In the genomic region with DNA sequence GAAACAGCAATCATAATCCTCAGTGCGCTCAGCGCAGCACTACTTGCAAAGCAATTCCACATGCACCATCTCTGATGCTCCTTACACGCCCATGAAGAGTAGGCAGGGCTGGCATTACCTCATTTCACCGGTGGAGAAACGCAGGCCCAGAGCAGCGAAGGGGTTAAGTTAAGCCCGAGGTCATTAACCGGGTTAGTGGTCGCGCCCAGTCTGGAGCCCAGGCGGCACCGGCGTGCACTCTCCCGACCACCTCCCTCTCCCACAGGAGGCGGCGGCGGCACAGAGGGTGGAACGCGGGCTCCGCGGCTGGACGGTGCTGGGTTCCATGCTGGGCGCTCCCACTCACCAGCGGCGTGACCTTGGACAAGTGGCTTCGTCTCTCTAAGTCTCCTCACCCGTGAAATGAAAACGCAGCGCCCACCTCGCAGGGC, we compare ENCODE assay signal across 8 cellular contexts. TPM values are rescaled to one million over a fixed set of nuclear protein-coding genes. Genes with fewer than 3 reads are reported as not detected.
A peak's percentile ranks its signal among the peaks of the same experiment; 100 is the strongest.
DNase-seq lines count a peak whose midpoint lies in the region; ATAC-seq and TF ChIP-seq lines count a peak whose summit lies in the region.

No MANE protein-coding gene starts in this region.

- H3K27ac Mint-ChIP-seq in central memory CD8-positive, alpha-beta T cell (ENCODE audit: low read depth): peak overlapping the region; percentile 65

- H3K4me1 ChIP-seq in right lobe of liver (peaks cover 0 to 31% (median 10%) of the 10 kb centered on the region in 4 donors), thyroid gland (peaks cover 27 to 40% of the 10 kb centered on the region in 2 donors)

- TF ChIP-seq CTCF in right lobe of liver (IDR thresholded peaks at IDR 0.05): no peak
- no peak for TF ChIP-seq CTCF in thyroid gland (IDR thresholded peaks at IDR 0.05)

- H3K4me3 Mint-ChIP-seq in central memory CD8-positive, alpha-beta T cell: peak overlapping the region; percentile 83

- H3K9me3 ChIP-seq in right lobe of liver: no peaks in the 10 kb centered on the region
- H3K9me3 ChIP-seq in thyroid gland: no peaks in the 10 kb centered on the region

- H3K27me3 ChIP-seq in right lobe of liver (no peaks in the 10 kb centered on the region), thyroid gland (no peaks in the 10 kb centered on the region)

- intact Hi-C loops in right lobe of liver (cut with DNase I): no loop called here
- intact Hi-C loops in thyroid gland (cut with DNase I): no loop called here

- peaks cover 34% of the 10 kb centered on the region for H3K4me1 Mint-ChIP-seq in central memory CD8-positive, alpha-beta T cell

- TF ChIP-seq POLR2A in right lobe of liver (IDR thresholded peaks at IDR 0.05) (no peak), thyroid gland (IDR thresholded peaks at IDR 0.05) (no peak)

- WGBS in right lobe of liver (ENCODE audit: insufficient coverage, low coverage, low lambda C conversion rate, missing lambda C conversion rate): 4% methylated on average over 7 of the region's 30 CpGs
- WGBS in thyroid gland, 2 donors: 5% methylated on average over 6 to 10 of the region's 30 CpGs

- no peaks in the 10 kb centered on the region for H3K9me3 Mint-ChIP-seq in central memory CD8-positive, alpha-beta T cell

- H3K27me3 Mint-ChIP-seq in central memory CD8-positive, alpha-beta T cell: peaks cover 4% of the 10 kb centered on the region

- DNase-seq in AG20443 (ENCODE audit: low spot score) (peak; percentile 26), NCI-H2227 treated with DMSO at 0.1 percent for 48 hours (lab: John Stamatoyannopoulos, UW) (peak; percentile 37), right lobe of liver (no peak), thyroid gland (peak; percentile 15 to 27), NCI-H1092 treated with DMSO at 0.1 percent for 48 hours (lab: John Stamatoyannopoulos, UW) (no peak), CD1c-positive myeloid dendritic cell (ENCODE audit: extremely low spot score) (no peak)
- no peak for DNase-seq in central memory CD8-positive, alpha-beta T cell (ENCODE audit: low spot score in 2 of 2)

- H3K4me3 ChIP-seq in right lobe of liver (peak overlapping the region; percentile 83 to 99 (median 93)), thyroid gland (replicated peaks in 1 of 3) (peak overlapping the region; percentile 53 to 95 (median 81))

- H3K36me3 ChIP-seq in right lobe of liver (peaks cover 0 to 12% (median 4%) of the 10 kb centered on the region in 4 donors), thyroid gland (peaks cover 5 to 10% of the 10 kb centered on the region in 2 donors)

- ATAC-seq in GM19463 (IDR thresholded peaks at IDR 0.05; ENCODE audit: unreplicated experiment): peak; percentile 2
- peak; percentile 0 for ATAC-seq in central memory CD8-positive, alpha-beta T cell (replicated peaks; ENCODE audit: extremely low read depth, poor library complexity, severe bottlenecking)
- ATAC-seq in right lobe of liver: peak in 3 of 4 donors; percentile 0 to 3 (median 0)

- H3K27ac ChIP-seq in right lobe of liver (peak overlapping the region; percentile 80 to 91 (median 90)), thyroid gland (peak overlapping the region; percentile 71 to 94 (median 94))

- H3K36me3 Mint-ChIP-seq in central memory CD8-positive, alpha-beta T cell (ENCODE audit: insufficient read depth): peaks cover 13% of the 10 kb centered on the region

RNA-seq across cellular contexts. Expression of a gene that starts 0.5 kb away (rescaled TPM):
- 10 to 100 TPM; 33.4 to 48.8 (median 43.9) TPM for total RNA-seq in right lobe of liver
- total RNA-seq in thyroid gland: 100 to 1,000 TPM in 1 of 4 donors, 10 to 100 TPM in 3; 71.8 to 114 (median 78.8) TPM

RNA-seq across cellular contexts. Expression of a gene that starts 3.2 kb away (rescaled TPM):
- total RNA-seq in right lobe of liver (10 to 100 TPM; 27.7 to 63.1 (median 41.8) TPM), thyroid gland (10 to 100 TPM; 33.7 to 78.7 (median 44.2) TPM)

RNA-seq across cellular contexts. Expression of a gene that starts 6.2 kb away (rescaled TPM):
- total RNA-seq in right lobe of liver: 10 to 100 TPM; 36.3 to 44.3 (median 39.5) TPM
- total RNA-seq in thyroid gland: 10 to 100 TPM; 49.0 to 75.2 (median 66.2) TPM

RNA-seq across cellular contexts. Expression of a gene that starts 20.7 kb away (rescaled TPM):
- 100 to 1,000 TPM in 4 of 6 experiments, 10 to 100 TPM in 2; 74.0 to 140 (median 106) TPM for total RNA-seq in right lobe of liver
- 100 to 1,000 TPM in 1 of 4 donors, 10 to 100 TPM in 3; 48.5 to 109 (median 69.0) TPM for total RNA-seq in thyroid gland

RNA-seq across cellular contexts. Expression of a gene that starts 22.4 kb away (rescaled TPM):
- 1 to 10 TPM; 5.0 to 9.6 (median 6.1) TPM for total RNA-seq in right lobe of liver
- 10 to 100 TPM in 2 of 4 donors, 1 to 10 TPM in 2; 5.3 to 17.4 (median 9.6) TPM for total RNA-seq in thyroid gland

Comparison
In these comparisons a context has a peak if more than half of its experiments do, and no peak if none do; other contexts are left out.
1. DNase-seq: peak in AG20443 (single experiment), NCI-H2227 treated with DMSO at 0.1 percent for 48 hours (single experiment) and thyroid gland (2 of 2); none in central memory CD8-positive, alpha-beta T cell (0 of 2), right lobe of liver (0 of 3), NCI-H1092 treated with DMSO at 0.1 percent for 48 hours (single experiment) and CD1c-positive myeloid dendritic cell (single experiment).
2. Peak in every context shown above with its lines, with median percentiles within 50 percentile points of each other: ATAC-seq.